ENCODE assay signal across 10 cellular contexts in genomic region chr12:68614105-68614679, GRCh38. TPM values are rescaled to one million over a fixed set of nuclear protein-coding genes. Genes with fewer than 3 reads are reported as not detected.
DNase-seq lines count a peak whose midpoint lies in the region; ATAC-seq and TF ChIP-seq lines count a peak whose summit lies in the region.
"Had no signal": no experiment of that assay in that cellular context is flagged by ENCODE, and none has a peak within 500 bp of the region (broad histone marks: within the 10 kb centered on the region; RNA-seq: fewer than 3 reads in every experiment).

No MANE protein-coding gene starts in this region.

- peaks cover 64% of the 10 kb centered on the region for H3K36me3 Mint-ChIP-seq in CD4-positive, alpha-beta T cell (ENCODE audit: low read depth)
- peaks cover 57% of the 10 kb centered on the region for H3K36me3 Mint-ChIP-seq in dendritic cell treated with granulocyte-macrophage colony-stimulating factor and Interleukin-4, amounts not matched to agents 40 ng/mL and 50 ng/mL, for 4 days (ENCODE audit: low read depth)
- H3K36me3 Mint-ChIP-seq in neural progenitor cell = peaks cover 29% of the 10 kb centered on the region

- CTCF ChIA-PET in CD4-positive, alpha-beta T cell (lab: Charles Lee) = no interaction called here

- 0 out of 2 replicates have a peak overlapping the region, but pooled peaks have one; percentile 14 for H3K4me3 ChIP-seq in OCI-LY3 (ENCODE audit: low read length)
- no peak overlapping the region for H3K4me3 ChIP-seq in neural progenitor cell

- POLR2A ChIA-PET in CD4-positive, alpha-beta T cell (lab: Charles Lee) = interaction anchor here (0.7 to 5.9 kb wide), 8 partner anchors 21 to 255 kb away, joined by 3 to 81 read pairs (median 7); no protein-coding TSS in a partner anchor

- no peaks in the 10 kb centered on the region for H3K27me3 Mint-ChIP-seq in CD4-positive, alpha-beta T cell
- H3K27me3 Mint-ChIP-seq in dendritic cell treated with granulocyte-macrophage colony-stimulating factor and Interleukin-4, amounts not matched to agents 40 ng/mL and 50 ng/mL, for 4 days = no peaks in the 10 kb centered on the region
- H3K27me3 Mint-ChIP-seq in neural progenitor cell (ENCODE audit: insufficient read depth, low read depth) = peaks cover 4% of the 10 kb centered on the region

- intact Hi-C loops in CD4-positive, alpha-beta T cell (cut with DNase I, micrococcal nuclease) = loop anchor here (5.0 to 10.0 kb wide), 5 partner anchors 33 to 191 kb away; partner anchors contain the start of genes SLC35E3 (in 2 of the 2) and MDM2 (in 1 of the 2)
- intact Hi-C loops in dendritic cell treated with granulocyte-macrophage colony-stimulating factor and Interleukin-4, amounts not matched to agents 40 ng/mL and 50 ng/mL, for 4 days (cut with micrococcal nuclease) = loop anchor here (5.0 kb wide), 1 partner anchor 257 kb away; no protein-coding TSS in a partner anchor

- H3K9ac ChIP-seq in OCI-LY3 (ENCODE audit: low read length) (no peak overlapping the region), neural progenitor cell (no peak overlapping the region)

- no peak for TF ChIP-seq POLR2A in erythroblast (IDR thresholded peaks at IDR 0.05; ENCODE audit: low read length)

- peak overlapping the region; percentile 85 for H3K4me3 Mint-ChIP-seq in CD4-positive, alpha-beta T cell
- H3K4me3 Mint-ChIP-seq in dendritic cell treated with granulocyte-macrophage colony-stimulating factor and Interleukin-4, amounts not matched to agents 40 ng/mL and 50 ng/mL, for 4 days = peak overlapping the region; percentile 20
- H3K4me3 Mint-ChIP-seq in neural progenitor cell = peak overlapping the region; percentile 1

- peak overlapping the region; percentile 93 for H3K27ac ChIP-seq in CD4-positive, alpha-beta T cell (ENCODE audit: low read depth, low read length)
- no peak overlapping the region for H3K27ac ChIP-seq in OCI-LY3 (ENCODE audit: low read length)
- H3K27ac ChIP-seq in neural progenitor cell = peak overlapping the region; percentile 43

- H3K4me1 Mint-ChIP-seq in CD4-positive, alpha-beta T cell (ENCODE audit: low read depth) = peaks cover 64% of the 10 kb centered on the region
- peaks cover 52% of the 10 kb centered on the region for H3K4me1 Mint-ChIP-seq in dendritic cell treated with granulocyte-macrophage colony-stimulating factor and Interleukin-4, amounts not matched to agents 40 ng/mL and 50 ng/mL, for 4 days (ENCODE audit: low read depth)
- peaks cover 36% of the 10 kb centered on the region for H3K4me1 Mint-ChIP-seq in neural progenitor cell

- H3K4me1 ChIP-seq in OCI-LY3 (ENCODE audit: low read length) (peaks cover 33% of the 10 kb centered on the region), neural progenitor cell (peaks cover 31% of the 10 kb centered on the region)

- H3K27me3 ChIP-seq in CD4-positive, alpha-beta T cell (ENCODE audit: control insufficient read depth, insufficient read depth, low read length) = no peaks in the 10 kb centered on the region
- H3K27me3 ChIP-seq in OCI-LY3 (ENCODE audit: low read depth, low read length) = no peaks in the 10 kb centered on the region
- no peaks in the 10 kb centered on the region for H3K27me3 ChIP-seq in neural progenitor cell
- H3K27me3 ChIP-seq: heart left ventricle had no signal

- H3K36me3 ChIP-seq in OCI-LY3 (replicated peaks; ENCODE audit: low read depth, low read length) = peaks cover 13% of the 10 kb centered on the region
- peaks cover 6% of the 10 kb centered on the region for H3K36me3 ChIP-seq in neural progenitor cell

- H2AFZ ChIP-seq in OCI-LY3 (ENCODE audit: low read depth, low read length) (no peak overlapping the region), neural progenitor cell (replicated peaks) (no peak overlapping the region)

- H3K4me2 ChIP-seq in OCI-LY3 (ENCODE audit: low read length) (peak overlapping the region; percentile 96), neural progenitor cell (peak overlapping the region; percentile 18)

- H3K9me3 ChIP-seq in CD4-positive, alpha-beta T cell (ENCODE audit: control insufficient read depth, low read length) = no peaks in the 10 kb centered on the region
- H3K9me3 ChIP-seq in OCI-LY3 (ENCODE audit: insufficient read depth, low read length) (no peaks in the 10 kb centered on the region), neural progenitor cell (ENCODE audit: low read depth) (no peaks in the 10 kb centered on the region)
- H3K9me3 ChIP-seq: heart left ventricle had no signal

- H3F3A ChIP-seq in neural progenitor cell (ENCODE audit: low read depth) = peaks cover 16% of the 10 kb centered on the region

- DNase-seq in CD4-positive, alpha-beta T cell = no peak
- DNase-seq in neural progenitor cell (ENCODE audit: low spot score) (no peak), DMS53 (lab: John Stamatoyannopoulos, UW) (no peak), erythroblast (lab: John Stamatoyannopoulos, UW) (no peak), RPMI8226 (no peak)
- DNase-seq: heart left ventricle, NCI-H524 treated with DMSO at 0.1 percent for 48 hours had no signal

- ATAC-seq in CD4-positive, alpha-beta T cell (ENCODE audit: poor library complexity) = no peak
- ATAC-seq in HG03442 (IDR thresholded peaks at IDR 0.05; ENCODE audit: unreplicated experiment) = no peak
- ATAC-seq: heart left ventricle had no signal

- peak overlapping the region; percentile 94 for H3K27ac Mint-ChIP-seq in CD4-positive, alpha-beta T cell
- H3K27ac Mint-ChIP-seq in dendritic cell treated with granulocyte-macrophage colony-stimulating factor and Interleukin-4, amounts not matched to agents 40 ng/mL and 50 ng/mL, for 4 days = no peak overlapping the region
- H3K27ac Mint-ChIP-seq in neural progenitor cell = no peak overlapping the region

- no peaks in the 10 kb centered on the region for H3K9me3 Mint-ChIP-seq in CD4-positive, alpha-beta T cell
- H3K9me3 Mint-ChIP-seq in dendritic cell treated with granulocyte-macrophage colony-stimulating factor and Interleukin-4, amounts not matched to agents 40 ng/mL and 50 ng/mL, for 4 days = no peaks in the 10 kb centered on the region
- H3K9me3 Mint-ChIP-seq in neural progenitor cell = no peaks in the 10 kb centered on the region

- H3K79me2 ChIP-seq in OCI-LY3 (ENCODE audit: low read length) (peaks cover 84% of the 10 kb centered on the region), neural progenitor cell (ENCODE audit: low read depth) (peaks cover 80% of the 10 kb centered on the region)

- peaks cover 70% of the 10 kb centered on the region for H4K20me1 ChIP-seq in OCI-LY3 (ENCODE audit: insufficient read depth, low read length)
- peaks cover 58% of the 10 kb centered on the region for H4K20me1 ChIP-seq in neural progenitor cell (ENCODE audit: low read depth)

- TF ChIP-seq CTCF in CD4-positive, alpha-beta T cell (IDR thresholded peaks at IDR 0.05) = no peak
- TF ChIP-seq CTCF in OCI-LY3 (IDR thresholded peaks at IDR 0.05; ENCODE audit: low read depth, low read length) (no peak), neural progenitor cell (IDR thresholded peaks at IDR 0.05) (no peak)

RNA-seq across cellular contexts. Expression of gene RAP1B, which starts 3.5 kb away (rescaled TPM):
- 100 to 1,000 TPM; 256 to 261 TPM for total RNA-seq in CD4-positive, alpha-beta T cell
- 134 and 252 TPM in 2 replicates for total RNA-seq in neural progenitor cell (ENCODE audit: low replicate concordance)

Comparison
In these comparisons a context has a peak if more than half of its experiments do, and no peak if none do; other contexts are left out.
1. H3K4me3 Mint-ChIP-seq: peak in every context shown above with its lines; median percentile 85 in CD4-positive, alpha-beta T cell; 20 in dendritic cell treated with granulocyte-macrophage colony-stimulating factor and Interleukin-4, amounts not matched to agents 40 ng/mL and 50 ng/mL, for 4 days; 1 in neural progenitor cell.